Comparison of ENCODE assay signal across 19 cellular contexts in the genomic region with DNA sequence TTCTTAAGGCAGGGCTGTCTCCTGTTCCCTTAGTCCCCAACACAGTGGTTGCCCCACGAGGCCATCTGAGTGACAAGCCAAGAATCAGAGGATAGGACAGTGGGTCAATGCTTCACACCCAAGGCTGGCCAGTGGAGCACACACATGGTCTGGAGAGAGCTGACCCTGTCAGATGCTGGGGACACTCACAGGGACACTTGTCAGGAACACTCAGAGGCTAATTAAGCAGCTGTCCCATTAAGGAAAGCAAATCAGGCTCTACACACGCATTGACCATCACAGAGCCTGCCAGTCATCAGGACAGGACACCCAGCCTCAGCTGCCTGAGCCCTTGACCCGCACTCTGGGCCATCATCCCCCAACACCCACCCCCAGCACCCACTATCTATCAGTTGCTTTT. TPM values are rescaled to one million over a fixed set of nuclear protein-coding genes. Genes with fewer than 3 reads are reported as not detected.
DNase-seq lines count a peak whose midpoint lies in the region; ATAC-seq and TF ChIP-seq lines count a peak whose summit lies in the region.
"Had no signal": no experiment of that assay in that cellular context is flagged by ENCODE, and none has a peak within 500 bp of the region (broad histone marks: within the 10 kb centered on the region; RNA-seq: fewer than 3 reads in every experiment).

No MANE protein-coding gene starts in this region.

- H3K27ac Mint-ChIP-seq in activated naive CD8-positive, alpha-beta T cell treated with anti-CD3 and anti-CD28 coated beads, Interleukin-2, amount 10 ng/mL, durations not matched to agents 7 days and 5 days = peak overlapping the region; percentile 71
- no peak overlapping the region for H3K27ac Mint-ChIP-seq in activated naive CD8-positive, alpha-beta T cell treated with anti-CD3 and anti-CD28 coated beads for 36 hours
- H3K27ac Mint-ChIP-seq in activated B cell treated with CpG ODN at 0.5 μM for 24 hours (peak overlapping the region; percentile 91), Calu3 (ENCODE audit: unreplicated experiment) (no peak overlapping the region)

- peaks cover 10% of the 10 kb centered on the region for H3K4me1 Mint-ChIP-seq in activated naive CD8-positive, alpha-beta T cell treated with anti-CD3 and anti-CD28 coated beads, Interleukin-2, amount 10 ng/mL, durations not matched to agents 7 days and 5 days
- H3K4me1 Mint-ChIP-seq in activated naive CD8-positive, alpha-beta T cell treated with anti-CD3 and anti-CD28 coated beads for 36 hours = peaks cover 6% of the 10 kb centered on the region
- H3K4me1 Mint-ChIP-seq in activated B cell treated with CpG ODN at 0.5 μM for 24 hours = peaks cover 61% of the 10 kb centered on the region
- H3K4me1 Mint-ChIP-seq in Calu3 (ENCODE audit: low read depth, unreplicated experiment) = no peaks in the 10 kb centered on the region

- no peak overlapping the region for H3K4me3 ChIP-seq in upper lobe of left lung
- H3K4me3 ChIP-seq: cardiac muscle cell, SJCRH30, upper lobe of right lung had no signal

- no peak overlapping the region for H3K4me3 Mint-ChIP-seq in activated naive CD8-positive, alpha-beta T cell treated with anti-CD3 and anti-CD28 coated beads, Interleukin-2, amount 10 ng/mL, durations not matched to agents 7 days and 5 days
- H3K4me3 Mint-ChIP-seq in activated naive CD8-positive, alpha-beta T cell treated with anti-CD3 and anti-CD28 coated beads for 36 hours = no peak overlapping the region
- H3K4me3 Mint-ChIP-seq in activated B cell treated with CpG ODN at 0.5 μM for 24 hours = no peak overlapping the region
- no peak overlapping the region for H3K4me3 Mint-ChIP-seq in Calu3 (ENCODE audit: low read depth, unreplicated experiment)

- H3K36me3 Mint-ChIP-seq in activated naive CD8-positive, alpha-beta T cell treated with anti-CD3 and anti-CD28 coated beads, Interleukin-2, amount 10 ng/mL, durations not matched to agents 7 days and 5 days = no peaks in the 10 kb centered on the region
- H3K36me3 Mint-ChIP-seq in activated naive CD8-positive, alpha-beta T cell treated with anti-CD3 and anti-CD28 coated beads for 36 hours = no peaks in the 10 kb centered on the region
- H3K36me3 Mint-ChIP-seq in activated B cell treated with CpG ODN at 0.5 μM for 24 hours (ENCODE audit: low read depth) (no peaks in the 10 kb centered on the region), Calu3 (ENCODE audit: insufficient read depth, unreplicated experiment) (no peaks in the 10 kb centered on the region)

- H3K9me3 Mint-ChIP-seq in activated naive CD8-positive, alpha-beta T cell treated with anti-CD3 and anti-CD28 coated beads, Interleukin-2, amount 10 ng/mL, durations not matched to agents 7 days and 5 days = no peaks in the 10 kb centered on the region
- H3K9me3 Mint-ChIP-seq in activated naive CD8-positive, alpha-beta T cell treated with anti-CD3 and anti-CD28 coated beads for 36 hours = no peaks in the 10 kb centered on the region
- H3K9me3 Mint-ChIP-seq in activated B cell treated with CpG ODN at 0.5 μM for 24 hours = no peaks in the 10 kb centered on the region
- H3K9me3 Mint-ChIP-seq in Calu3 (ENCODE audit: low read depth, unreplicated experiment) = no peaks in the 10 kb centered on the region

- no peaks in the 10 kb centered on the region for H3K27me3 ChIP-seq in upper lobe of left lung
- H3K27me3 ChIP-seq: cardiac muscle cell, SJCRH30, upper lobe of right lung had no signal

- no peaks in the 10 kb centered on the region for H3K9me3 ChIP-seq in upper lobe of left lung
- H3K9me3 ChIP-seq: SJCRH30, upper lobe of right lung had no signal

- peaks cover 0 to 19% (median 8%) of the 10 kb centered on the region in 4 donors for H3K4me1 ChIP-seq in upper lobe of left lung

- no peak for TF ChIP-seq POLR2A in upper lobe of left lung (IDR thresholded peaks at IDR 0.05)

- CTCF ChIA-PET in activated B cell treated with CpG ODN at 0.5 μM for 24 hours (lab: Charles Lee) (no interaction called here), Calu3 (lab: Charles Lee) (no interaction called here)

- 90 to 93% methylated on average over 3 of the region's 3 CpGs for WGBS in upper lobe of left lung, 2 donors

- no peak for TF ChIP-seq EP300 in upper lobe of left lung (IDR thresholded peaks at IDR 0.05)

- no peaks in the 10 kb centered on the region for H3K36me3 ChIP-seq in upper lobe of left lung
- H3K36me3 ChIP-seq: cardiac muscle cell, SJCRH30, upper lobe of right lung had no signal

- H3K27me3 Mint-ChIP-seq in activated naive CD8-positive, alpha-beta T cell treated with anti-CD3 and anti-CD28 coated beads, Interleukin-2, amount 10 ng/mL, durations not matched to agents 7 days and 5 days = peaks cover 2% of the 10 kb centered on the region
- no peaks in the 10 kb centered on the region for H3K27me3 Mint-ChIP-seq in activated naive CD8-positive, alpha-beta T cell treated with anti-CD3 and anti-CD28 coated beads for 36 hours
- H3K27me3 Mint-ChIP-seq in activated B cell treated with CpG ODN at 0.5 μM for 24 hours (no peaks in the 10 kb centered on the region), Calu3 (ENCODE audit: unreplicated experiment) (peaks cover 1% of the 10 kb centered on the region)

- no peak overlapping the region for H3K27ac ChIP-seq in upper lobe of left lung
- H3K27ac ChIP-seq: cardiac muscle cell, SJCRH30, upper lobe of right lung had no signal

- ATAC-seq in activated naive CD8-positive, alpha-beta T cell treated with anti-CD3 and anti-CD28 coated beads, Interleukin-2, amount 10 ng/mL, durations not matched to agents 7 days and 5 days (ENCODE audit: low read depth) = no peak
- ATAC-seq in activated B cell treated with CpG ODN at 0.5 μM for 24 hours (ENCODE audit: low read depth) (no peak), GM21447 (IDR thresholded peaks at IDR 0.05; ENCODE audit: unreplicated experiment) (no peak), upper lobe of left lung (ENCODE audit: low FRiP score in 2 of 2) (no peak)
- ATAC-seq: HCT116, left lobe of liver, upper lobe of right lung had no signal

- BruUV-seq in Calu3 (replicated peaks; lab: Mats Ljungman, UMichigan) = no TSS peak

- no peak for DNase-seq in activated naive CD8-positive, alpha-beta T cell treated with anti-CD3 and anti-CD28 coated beads, Interleukin-2, amount 10 ng/mL, durations not matched to agents 7 days and 5 days
- no peak for DNase-seq in activated naive CD8-positive, alpha-beta T cell treated with anti-CD3 and anti-CD28 coated beads for 36 hours
- DNase-seq in activated B cell treated with CpG ODN at 0.5 μM for 24 hours (no peak), myocyte (ENCODE audit: low read depth) (peak; percentile 72), HuH-7 (ENCODE audit: low spot score) (no peak), Calu3 (no peak), upper lobe of left lung (no peak)
- DNase-seq: activated CD4-positive, CD25-positive, alpha-beta regulatory T cell treated with anti-CD3 and anti-CD28 coated beads, Interleukin-2, amount 50 U/mL, for 72 hours; COR-L47; NCI-H1417; NCI-H69; occipital lobe; SJCRH30; T1000; upper lobe of right lung had no signal

- intact Hi-C loops in activated B cell treated with CpG ODN at 0.5 μM for 24 hours (cut with micrococcal nuclease) = no loop called here
- intact Hi-C loops in Calu3 (cut with micrococcal nuclease; ENCODE audit: unreplicated experiment) = no loop called here

- TF ChIP-seq CTCF in activated B cell treated with CpG ODN at 0.5 μM for 24 hours (IDR thresholded peaks at IDR 0.05) (no peak), Calu3 (IDR thresholded peaks at IDR 0.05; ENCODE audit: unreplicated experiment) (no peak), upper lobe of left lung (IDR thresholded peaks at IDR 0.05) (no peak)

- POLR2A ChIA-PET in activated naive CD8-positive, alpha-beta T cell treated with anti-CD3 and anti-CD28 coated beads, Interleukin-2, amount 10 ng/mL, durations not matched to agents 7 days and 5 days (lab: Charles Lee) = interaction anchor here (0.8 kb wide), 1 partner anchor 10 kb away, joined by 4 read pairs; no protein-coding TSS in a partner anchor
- POLR2A ChIA-PET in activated B cell treated with CpG ODN at 0.5 μM for 24 hours (lab: Charles Lee) = interaction anchor here (0.5 to 1.6 kb wide), 6 partner anchors 14 to 43 kb away, joined by 3 to 11 read pairs (median 4); no protein-coding TSS in a partner anchor

RNA-seq across cellular contexts. Expression of gene GDPD5, which starts 18.2 kb away (rescaled TPM):
- 10 to 100 TPM; 35.7 to 38.4 TPM for total RNA-seq in activated naive CD8-positive, alpha-beta T cell treated with anti-CD3 and anti-CD28 coated beads, Interleukin-2, amount 10 ng/mL, durations not matched to agents 7 days and 5 days
- 1 to 10 TPM; 5.9 to 6.6 TPM for total RNA-seq in activated naive CD8-positive, alpha-beta T cell treated with anti-CD3 and anti-CD28 coated beads for 36 hours
- 22.2 and 23.9 TPM in 2 replicates for total RNA-seq in activated B cell treated with CpG ODN at 0.5 μM for 24 hours
- total RNA-seq in myocyte = 16.1 and 18.3 TPM in 2 replicates
- 50.3 TPM for polyA plus RNA-seq in myocyte (2012)
- 7.0 and 7.4 TPM in 2 replicates for total RNA-seq in Calu3 (2022)
- total RNA-seq in upper lobe of left lung = 10 to 100 TPM in 4 of 6 donors, 1 to 10 TPM in 2; 5.7 to 34.6 (median 14.0) TPM

RNA-seq across cellular contexts. Expression of gene SERPINH1, which starts 54.5 kb away (rescaled TPM):
- 10 to 100 TPM; 15.7 to 17.8 TPM for total RNA-seq in activated naive CD8-positive, alpha-beta T cell treated with anti-CD3 and anti-CD28 coated beads, Interleukin-2, amount 10 ng/mL, durations not matched to agents 7 days and 5 days
- 10 to 100 TPM; 18.9 to 19.4 TPM for total RNA-seq in activated naive CD8-positive, alpha-beta T cell treated with anti-CD3 and anti-CD28 coated beads for 36 hours
- total RNA-seq in activated B cell treated with CpG ODN at 0.5 μM for 24 hours (4.5 and 5.6 TPM in 2 replicates), myocyte (902 and 923 TPM in 2 replicates), Calu3 (2022) (58.8 and 80.0 TPM in 2 replicates), upper lobe of left lung (100 to 1,000 TPM in 5 of 6 donors, 10 to 100 TPM in 1; 95.9 to 266 (median 145) TPM)
- 932 TPM for polyA plus RNA-seq in myocyte (2012)

Comparison
In these comparisons a context has a peak if more than half of its experiments do, and no peak if none do; other contexts are left out.
1. H3K27ac Mint-ChIP-seq: peak in activated naive CD8-positive, alpha-beta T cell treated with anti-CD3 and anti-CD28 coated beads, Interleukin-2, amount 10 ng/mL, durations not matched to agents 7 days and 5 days (single experiment) and activated B cell treated with CpG ODN at 0.5 μM for 24 hours (single experiment); none in activated naive CD8-positive, alpha-beta T cell treated with anti-CD3 and anti-CD28 coated beads for 36 hours (single experiment) and Calu3 (single experiment).